Comparison of ENCODE assay signal across 25 cellular contexts in the genomic region with DNA sequence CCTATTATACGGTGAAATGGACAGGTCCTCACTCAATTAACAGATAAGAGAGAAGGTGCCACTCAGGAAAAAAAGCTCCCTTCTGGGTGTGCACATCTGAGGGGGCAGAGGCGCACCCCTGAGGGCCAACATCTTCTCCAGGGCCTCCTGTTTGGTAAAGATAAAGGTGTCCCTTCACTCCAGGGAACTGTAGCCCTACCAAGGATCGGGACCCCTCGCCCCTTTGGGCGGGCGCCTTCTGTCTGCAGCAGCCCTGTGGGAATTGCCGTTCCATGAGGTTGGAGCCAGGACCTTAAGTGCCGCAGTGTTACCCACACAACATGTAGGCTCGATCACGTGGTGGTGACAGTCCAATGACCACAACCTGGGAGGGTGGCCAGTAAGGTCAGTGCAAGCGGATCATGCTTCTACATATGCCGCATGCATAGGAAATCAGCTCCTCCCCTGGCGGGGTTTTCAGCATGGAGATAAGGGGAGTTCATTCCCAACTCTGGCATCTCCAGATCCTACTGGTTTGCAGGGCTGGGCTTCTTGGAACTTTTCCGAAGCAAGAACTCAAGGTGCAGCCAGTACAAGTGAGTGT.
"Had no signal": no experiment of that assay in that cellular context is flagged by ENCODE, and none has a peak within 500 bp of the region (broad histone marks: within the 10 kb centered on the region; RNA-seq: fewer than 3 reads in every experiment).

No MANE protein-coding gene starts in this region.

- H3K27ac ChIP-seq: coronary artery, dorsolateral prefrontal cortex, esophagus muscularis mucosa, foreskin keratinocyte, gastroesophageal sphincter, heart left ventricle, hepatocyte, left lung had no signal

- ATAC-seq: foreskin keratinocyte, gastroesophageal sphincter, heart left ventricle, left colon, left lung, left ventricle myocardium superior, mucosa of descending colon had no signal

- H2AFZ ChIP-seq: hepatocyte had no signal

- DNase-seq: dermis blood vessel endothelial cell; dorsolateral prefrontal cortex; effector CD4-positive, alpha-beta T cell; effector memory CD4-positive, alpha-beta T cell; foreskin keratinocyte; heart left ventricle; hypothalamus; immature natural killer cell; islet precursor cell; kidney; kidney glomerular epithelial cell; left colon; left lung; left ventricle myocardium superior; mammary epithelial cell; mesendoderm; mucosa of descending colon had no signal

- H3K4me2 ChIP-seq: hepatocyte had no signal

- H3K36me3 ChIP-seq: esophagus muscularis mucosa, gastroesophageal sphincter, heart left ventricle, left lung had no signal

- H3K79me2 ChIP-seq: hepatocyte had no signal

- FAIRE-seq: colon, endothelial cell of umbilical vein, frontal cortex, kidney had no signal

- H3K4me3 ChIP-seq: coronary artery, dorsolateral prefrontal cortex, esophagus muscularis mucosa, gastroesophageal sphincter, heart left ventricle, hepatocyte, left lung, lung, mucosa of descending colon had no signal

- H3K9me3 ChIP-seq: esophagus muscularis mucosa, gastroesophageal sphincter, heart left ventricle, left lung, mucosa of descending colon had no signal

- H3K27me3 ChIP-seq: esophagus muscularis mucosa, foreskin keratinocyte, gastroesophageal sphincter, heart left ventricle, hepatocyte, left lung had no signal

- H3K4me1 ChIP-seq: esophagus muscularis mucosa, foreskin keratinocyte, gastroesophageal sphincter, heart left ventricle, left lung had no signal
